In the genomic region with DNA sequence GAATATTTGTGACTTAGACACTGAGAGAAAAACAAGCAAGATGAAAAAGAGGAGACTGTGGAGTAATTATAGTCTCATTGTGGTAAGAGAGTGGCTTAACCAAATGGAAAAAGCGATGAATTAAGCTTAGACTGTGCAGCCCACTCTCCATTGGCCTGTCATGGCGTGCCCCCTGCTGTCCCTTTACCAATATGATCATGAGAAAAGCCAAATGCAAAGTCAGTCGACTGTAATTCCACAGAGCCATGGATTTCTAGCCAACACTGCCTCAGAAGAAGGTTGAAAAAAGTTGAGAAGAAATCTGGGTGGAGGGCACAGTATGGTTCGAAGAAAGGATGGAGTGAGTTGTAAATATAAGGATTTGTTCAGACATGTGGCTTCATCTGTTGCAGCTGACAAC, we compare ENCODE assay signal across 1 cellular context.
TF ChIP-seq lines count a peak whose summit lies in the region.

No MANE protein-coding gene starts in this region.

TF ChIP-seq in HepG2, 621 proteins besides CTCF, POLR2A, EP300 and RAD21 (continued from another document):
- TF ChIP-seq, protein P1, sequence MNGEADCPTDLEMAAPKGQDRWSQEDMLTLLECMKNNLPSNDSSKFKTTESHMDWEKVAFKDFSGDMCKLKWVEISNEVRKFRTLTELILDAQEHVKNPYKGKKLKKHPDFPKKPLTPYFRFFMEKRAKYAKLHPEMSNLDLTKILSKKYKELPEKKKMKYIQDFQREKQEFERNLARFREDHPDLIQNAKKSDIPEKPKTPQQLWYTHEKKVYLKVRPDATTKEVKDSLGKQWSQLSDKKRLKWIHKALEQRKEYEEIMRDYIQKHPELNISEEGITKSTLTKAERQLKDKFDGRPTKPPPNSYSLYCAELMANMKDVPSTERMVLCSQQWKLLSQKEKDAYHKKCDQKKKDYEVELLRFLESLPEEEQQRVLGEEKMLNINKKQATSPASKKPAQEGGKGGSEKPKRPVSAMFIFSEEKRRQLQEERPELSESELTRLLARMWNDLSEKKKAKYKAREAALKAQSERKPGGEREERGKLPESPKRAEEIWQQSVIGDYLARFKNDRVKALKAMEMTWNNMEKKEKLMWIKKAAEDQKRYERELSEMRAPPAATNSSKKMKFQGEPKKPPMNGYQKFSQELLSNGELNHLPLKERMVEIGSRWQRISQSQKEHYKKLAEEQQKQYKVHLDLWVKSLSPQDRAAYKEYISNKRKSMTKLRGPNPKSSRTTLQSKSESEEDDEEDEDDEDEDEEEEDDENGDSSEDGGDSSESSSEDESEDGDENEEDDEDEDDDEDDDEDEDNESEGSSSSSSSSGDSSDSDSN (CRISPR knock-in tag; IDR thresholded peaks at IDR 0.05), result no peak
- TF ChIP-seq FOXJ3 (CRISPR knock-in tag; IDR thresholded peaks at IDR 0.05; ENCODE audit: borderline replicate concordance), result no peak
- no peak for TF ChIP-seq ZNF768 (CRISPR knock-in tag; IDR thresholded peaks at IDR 0.05)
- TF ChIP-seq, protein P2, sequence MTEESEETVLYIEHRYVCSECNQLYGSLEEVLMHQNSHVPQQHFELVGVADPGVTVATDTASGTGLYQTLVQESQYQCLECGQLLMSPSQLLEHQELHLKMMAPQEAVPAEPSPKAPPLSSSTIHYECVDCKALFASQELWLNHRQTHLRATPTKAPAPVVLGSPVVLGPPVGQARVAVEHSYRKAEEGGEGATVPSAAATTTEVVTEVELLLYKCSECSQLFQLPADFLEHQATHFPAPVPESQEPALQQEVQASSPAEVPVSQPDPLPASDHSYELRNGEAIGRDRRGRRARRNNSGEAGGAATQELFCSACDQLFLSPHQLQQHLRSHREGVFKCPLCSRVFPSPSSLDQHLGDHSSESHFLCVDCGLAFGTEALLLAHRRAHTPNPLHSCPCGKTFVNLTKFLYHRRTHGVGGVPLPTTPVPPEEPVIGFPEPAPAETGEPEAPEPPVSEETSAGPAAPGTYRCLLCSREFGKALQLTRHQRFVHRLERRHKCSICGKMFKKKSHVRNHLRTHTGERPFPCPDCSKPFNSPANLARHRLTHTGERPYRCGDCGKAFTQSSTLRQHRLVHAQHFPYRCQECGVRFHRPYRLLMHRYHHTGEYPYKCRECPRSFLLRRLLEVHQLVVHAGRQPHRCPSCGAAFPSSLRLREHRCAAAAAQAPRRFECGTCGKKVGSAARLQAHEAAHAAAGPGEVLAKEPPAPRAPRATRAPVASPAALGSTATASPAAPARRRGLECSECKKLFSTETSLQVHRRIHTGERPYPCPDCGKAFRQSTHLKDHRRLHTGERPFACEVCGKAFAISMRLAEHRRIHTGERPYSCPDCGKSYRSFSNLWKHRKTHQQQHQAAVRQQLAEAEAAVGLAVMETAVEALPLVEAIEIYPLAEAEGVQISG (CRISPR knock-in tag; IDR thresholded peaks at IDR 0.05), result no peak
- no peak for TF ChIP-seq RBFOX2 (IDR thresholded peaks at IDR 0.05; ENCODE audit: low read depth, low read length)
- no peak for TF ChIP-seq ZNF607 (CRISPR knock-in tag; IDR thresholded peaks at IDR 0.05; ENCODE audit: borderline replicate concordance)
- TF ChIP-seq SMC3 (IDR thresholded peaks at IDR 0.05; ENCODE audit: low read length), result peak; percentile 19; the same call in 1 of the 2 replicates
